In the genomic region with DNA sequence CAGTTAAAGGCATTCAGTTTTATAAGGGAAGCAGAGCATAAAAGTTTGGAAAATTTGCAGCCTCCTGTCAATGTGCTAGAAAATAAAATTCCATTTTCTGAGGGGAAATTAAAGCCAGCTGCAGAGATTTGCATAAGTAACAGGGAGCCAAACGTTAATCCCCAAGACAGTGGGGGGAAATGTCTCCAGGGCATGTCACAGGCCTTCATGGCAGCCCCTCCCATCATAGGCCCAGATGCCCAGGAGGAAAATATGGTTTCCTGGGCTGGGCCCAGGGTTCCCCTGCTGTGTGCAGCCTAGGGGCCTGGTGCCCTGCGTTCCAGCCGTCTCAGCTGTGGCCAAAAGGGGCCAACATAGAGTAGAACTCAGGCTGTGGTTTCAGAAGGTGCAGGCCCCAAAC, we compare ENCODE assay signal across 19 cellular contexts. TPM values are rescaled to one million over a fixed set of nuclear protein-coding genes. Genes with fewer than 3 reads are reported as not detected.
DNase-seq lines count a peak whose midpoint lies in the region; ATAC-seq and TF ChIP-seq lines count a peak whose summit lies in the region.
"Had no signal": no experiment of that assay in that cellular context is flagged by ENCODE, and none has a peak within 500 bp of the region (broad histone marks: within the 10 kb centered on the region; RNA-seq: fewer than 3 reads in every experiment).

No MANE protein-coding gene starts in this region.

- H3K27ac ChIP-seq in A673 (ENCODE audit: low read depth, low read length, poor library complexity, severe bottlenecking), result peak overlapping the region; percentile 77
- H3K27ac ChIP-seq in CD4-positive, alpha-beta T cell (ENCODE audit: low read depth, low read length), result no peak overlapping the region

- H3K36me3 Mint-ChIP-seq in CD4-positive, alpha-beta T cell (ENCODE audit: low read depth), result peaks cover 57% of the 10 kb centered on the region
- peaks cover 5% of the 10 kb centered on the region for H3K36me3 Mint-ChIP-seq in T-helper 17 cell (ENCODE audit: low read depth)

- peaks cover 17% of the 10 kb centered on the region for H3K36me3 ChIP-seq in A673 (ENCODE audit: insufficient read depth, low read length, poor library complexity, severe bottlenecking)

- no peaks in the 10 kb centered on the region for H3K9me3 Mint-ChIP-seq in CD4-positive, alpha-beta T cell
- H3K9me3 Mint-ChIP-seq: activated naive CD4-positive, alpha-beta T cell treated with anti-CD3 and anti-CD28 coated beads for 36 hours had no signal

- POLR2A ChIA-PET in A673 (lab: Charles Lee; ENCODE audit: low non-redundant PET), result no interaction called here
- POLR2A ChIA-PET in CD4-positive, alpha-beta T cell (lab: Charles Lee), result interaction anchor here (1.8 kb wide), 1 partner anchor 10 kb away, joined by 10 read pairs; the partner anchor contains the start of gene RNF4

- peaks cover 86% of the 10 kb centered on the region for H3K4me1 Mint-ChIP-seq in CD4-positive, alpha-beta T cell (ENCODE audit: low read depth)
- H3K4me1 Mint-ChIP-seq in T-helper 17 cell, result peaks cover 71% of the 10 kb centered on the region

- H3K27ac Mint-ChIP-seq in CD4-positive, alpha-beta T cell, result peak overlapping the region; percentile 61
- H3K27ac Mint-ChIP-seq in T-helper 17 cell, result peak overlapping the region; percentile 79
- H3K27ac Mint-ChIP-seq: activated naive CD4-positive, alpha-beta T cell treated with anti-CD3 and anti-CD28 coated beads for 36 hours had no signal

- H3K4me3 Mint-ChIP-seq in CD4-positive, alpha-beta T cell, result peak overlapping the region; percentile 45
- peak overlapping the region; percentile 5 for H3K4me3 Mint-ChIP-seq in T-helper 17 cell
- H3K4me3 Mint-ChIP-seq: activated naive CD4-positive, alpha-beta T cell treated with anti-CD3 and anti-CD28 coated beads for 36 hours had no signal

- DNase-seq in A673 (ENCODE audit: low spot score) (peak; percentile 79), T-helper 17 cell (no peak), fibroblast of the conjunctiva (ENCODE audit: low read depth) (peak; percentile 39), NCI-H226 (no peak)
- DNase-seq in CD4-positive, alpha-beta T cell, result no peak
- DNase-seq: activated naive CD4-positive, alpha-beta T cell treated with anti-CD3 and anti-CD28 coated beads for 36 hours; BE2C; central memory CD4-positive, alpha-beta T cell; EL; HCEC 1CT; NCI-H2029; NK-92 treated with Interleukin-12 subunit alpha and Interleukin-12 subunit beta, amount 100 ng/mL, for 24 hours; SHP77 had no signal

- H3K4me1 ChIP-seq in A673 (ENCODE audit: insufficient read depth, low read length, poor library complexity, severe bottlenecking), result peaks cover 57% of the 10 kb centered on the region

- H3K9me3 ChIP-seq in A673 (ENCODE audit: low read depth, low read length, poor library complexity, severe bottlenecking), result no peaks in the 10 kb centered on the region
- no peaks in the 10 kb centered on the region for H3K9me3 ChIP-seq in CD4-positive, alpha-beta T cell (ENCODE audit: control insufficient read depth, low read length)
- no peaks in the 10 kb centered on the region for H3K9me3 ChIP-seq in T-helper 17 cell (ENCODE audit: control insufficient read depth, low read length, poor library complexity, severe bottlenecking)
- H3K9me3 ChIP-seq: BE2C had no signal

- no peaks in the 10 kb centered on the region for H3K27me3 ChIP-seq in A673 (replicated peaks; ENCODE audit: insufficient read depth, low read depth, low read length, poor library complexity)
- H3K27me3 ChIP-seq in CD4-positive, alpha-beta T cell (ENCODE audit: control insufficient read depth, insufficient read depth, low read length), result no peaks in the 10 kb centered on the region
- H3K27me3 ChIP-seq: BE2C had no signal

- no peaks in the 10 kb centered on the region for H3K27me3 Mint-ChIP-seq in CD4-positive, alpha-beta T cell
- no peaks in the 10 kb centered on the region for H3K27me3 Mint-ChIP-seq in T-helper 17 cell

- H3K4me3 ChIP-seq in A673 (ENCODE audit: low read depth, low read length, poor library complexity, severe bottlenecking), result peak overlapping the region; percentile 21

- BruUV-seq in A673 (replicated peaks; lab: Mats Ljungman, UMichigan), result no TSS peak

- CTCF ChIA-PET in A673 (lab: Charles Lee), result no interaction called here
- CTCF ChIA-PET in CD4-positive, alpha-beta T cell (lab: Charles Lee), result no interaction called here

- no peak for ATAC-seq in CD4-positive, alpha-beta T cell (ENCODE audit: poor library complexity)
- ATAC-seq in T-helper 17 cell (peak; percentile 17), HG02970 (IDR thresholded peaks at IDR 0.05; ENCODE audit: low FRiP score, unreplicated experiment) (no peak), HG03039 (IDR thresholded peaks at IDR 0.05; ENCODE audit: unreplicated experiment) (no peak), GM21737 (IDR thresholded peaks at IDR 0.05; ENCODE audit: unreplicated experiment) (no peak)

- intact Hi-C loops in A673 (cut with micrococcal nuclease; ENCODE audit: unreplicated experiment), result no loop called here
- intact Hi-C loops in CD4-positive, alpha-beta T cell (cut with DNase I, micrococcal nuclease), result no loop called here

- TF ChIP-seq CTCF in A673 (conservative IDR thresholded peaks at IDR 0.05; ENCODE audit: low read depth, low read length), result no peak
- no peak for TF ChIP-seq CTCF in CD4-positive, alpha-beta T cell (IDR thresholded peaks at IDR 0.05)

RNA-seq across cellular contexts. Expression of gene RNF4, which starts 9.3 kb away (rescaled TPM):
- total RNA-seq in A673 (2021) (113 and 119 TPM in 2 replicates), T-helper 17 cell (100 to 1,000 TPM; 102 to 117 TPM)
- total RNA-seq in CD4-positive, alpha-beta T cell, result 100 to 1,000 TPM; 106 to 109 TPM

RNA-seq across cellular contexts. Expression of gene FAM193A, which starts 58.2 kb away (rescaled TPM):
- total RNA-seq in A673 (2021), result 35.5 and 38.2 TPM in 2 replicates
- 10 to 100 TPM; 28.4 to 30.0 TPM for total RNA-seq in CD4-positive, alpha-beta T cell
- total RNA-seq in T-helper 17 cell, result 10 to 100 TPM; 34.8 to 39.8 TPM

RNA-seq across cellular contexts. Expression of gene CFAP99, which starts 59.5 kb away (rescaled TPM):
- total RNA-seq in A673 (2021) (not detected in 2 replicates), T-helper 17 cell (under 1 TPM; 0.32 to 0.63 TPM)
- under 1 TPM in 1 of 2 experiments, not detected in 1; 0.17 TPM for total RNA-seq in CD4-positive, alpha-beta T cell
- total RNA-seq: activated naive CD4-positive, alpha-beta T cell treated with anti-CD3 and anti-CD28 coated beads for 36 hours; glomerular endothelial cell; LHCN-M2; temporal lobe had no signal

RNA-seq across cellular contexts. Expression of gene ZFYVE28, which starts 59.8 kb away (rescaled TPM):
- 7.6 and 8.6 TPM in 2 replicates for total RNA-seq in A673 (2021)
- total RNA-seq in CD4-positive, alpha-beta T cell, result 10 to 100 TPM; 26.2 to 28.0 TPM
- total RNA-seq in T-helper 17 cell, result 10 to 100 TPM; 49.4 to 63.6 TPM

Comparison
In these comparisons a context has a peak if more than half of its experiments do, and no peak if none do; other contexts are left out.
1. DNase-seq: peak in A673 (single experiment) and fibroblast of the conjunctiva (single experiment); none in CD4-positive, alpha-beta T cell (0 of 10), T-helper 17 cell (0 of 3) and NCI-H226 (single experiment).